7 cellular contexts compared by ENCODE assay signal in genomic region chr17:59848778-59849177, GRCh38. TPM values are rescaled to one million over a fixed set of nuclear protein-coding genes. Genes with fewer than 3 reads are reported as not detected.
DNase-seq lines count a peak whose midpoint lies in the region; ATAC-seq and TF ChIP-seq lines count a peak whose summit lies in the region.

No MANE protein-coding gene starts in this region.

- H3K27me3 Mint-ChIP-seq in nephron (ENCODE audit: low read depth) = no peaks in the 10 kb centered on the region

- no peaks in the 10 kb centered on the region for H3K9me3 ChIP-seq in breast epithelium

- TF ChIP-seq CTCF in breast epithelium (IDR thresholded peaks at IDR 0.05) (no peak), nephron (IDR thresholded peaks at IDR 0.05; ENCODE audit: unreplicated experiment in 3 of 3) (no peak)

- DNase-seq in NAMALWA (ENCODE audit: low spot score) (peak; percentile 72), breast epithelium (ENCODE audit: low spot score in 2 of 2) (no peak), NCI-H524 treated with DMSO at 0.1 percent for 48 hours (lab: John Stamatoyannopoulos, UW) (no peak)

- intact Hi-C loops in breast epithelium (cut with DNase I; ENCODE audit: low total_unique reads) = loop anchor here (10.0 kb wide), 1 partner anchor 64 kb away; no protein-coding TSS in a partner anchor

- no peak overlapping the region for H3K4me3 Mint-ChIP-seq in nephron

- no peaks in the 10 kb centered on the region for H3K27me3 ChIP-seq in breast epithelium

- peak; percentile 32 for ATAC-seq in GM21447 (IDR thresholded peaks at IDR 0.05; ENCODE audit: unreplicated experiment)
- no peak for ATAC-seq in HG03039 (IDR thresholded peaks at IDR 0.05; ENCODE audit: unreplicated experiment)
- no peak for ATAC-seq in GM18873 (IDR thresholded peaks at IDR 0.05; ENCODE audit: low FRiP score, unreplicated experiment)

- H3K36me3 Mint-ChIP-seq in nephron (ENCODE audit: low read depth) = no peaks in the 10 kb centered on the region

- H3K4me1 Mint-ChIP-seq in nephron = peaks cover 64% of the 10 kb centered on the region

- no peaks in the 10 kb centered on the region for H3K9me3 Mint-ChIP-seq in nephron

- peak overlapping the region; percentile 69 to 97 (median 84) for H3K27ac Mint-ChIP-seq in nephron

- peaks cover 6 to 16% of the 10 kb centered on the region in 2 donors for H3K4me1 ChIP-seq in breast epithelium

- H3K36me3 ChIP-seq in breast epithelium = no peaks in the 10 kb centered on the region

- no peak overlapping the region for H3K4me3 ChIP-seq in breast epithelium

- H3K27ac ChIP-seq in breast epithelium = peak overlapping the region; percentile 92 to 95

- no peak for TF ChIP-seq POLR2A in breast epithelium (IDR thresholded peaks at IDR 0.05)

RNA-seq across cellular contexts. Expression of gene TUBD1, which starts 44.0 kb away (rescaled TPM):
- 10 to 100 TPM in 2 of 3 donors, 1 to 10 TPM in 1; 6.6 to 25.0 (median 19.7) TPM for total RNA-seq in breast epithelium

RNA-seq across cellular contexts. Expression of gene RPS6KB1, which starts 44.1 kb away (rescaled TPM):
- 10 to 100 TPM; 40.3 to 62.3 (median 47.5) TPM for total RNA-seq in breast epithelium
